9 cellular contexts compared by ENCODE assay signal in the genomic region with DNA sequence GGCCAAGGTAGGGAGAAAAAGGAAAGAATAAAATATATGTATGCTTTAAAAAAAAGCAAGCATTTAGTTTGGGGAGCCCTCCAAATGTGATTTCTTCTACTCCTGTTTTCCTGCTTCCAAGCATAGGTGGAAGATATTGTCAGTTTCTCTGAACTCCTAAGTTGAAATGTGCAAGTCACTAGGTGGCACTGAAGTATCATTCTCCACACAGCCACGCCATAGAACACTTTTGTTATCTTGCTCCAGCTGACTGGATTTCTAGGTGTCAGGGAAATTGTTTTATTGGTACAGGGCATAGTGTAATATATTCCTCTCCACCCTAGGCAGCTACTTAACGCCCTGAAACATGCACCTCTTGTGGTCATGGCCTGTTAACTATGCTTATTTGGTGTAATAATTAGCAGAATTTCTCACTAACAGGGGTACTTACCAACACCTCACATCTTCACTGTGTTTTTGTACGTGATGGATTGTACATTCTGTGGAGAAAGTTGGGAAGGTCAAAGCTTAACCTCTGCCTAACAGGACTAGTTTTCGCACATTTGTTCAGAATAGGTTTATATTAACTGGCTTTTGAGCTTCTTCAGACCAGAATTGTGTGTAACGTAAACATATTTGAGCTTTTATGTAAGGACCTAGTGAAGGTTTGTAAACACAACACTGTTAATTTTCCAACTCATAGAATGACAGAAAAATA.
DNase-seq lines count a peak whose midpoint lies in the region; ATAC-seq and FAIRE-seq lines count a peak whose summit lies in the region.
"Had no signal": no experiment of that assay in that cellular context is flagged by ENCODE, and none has a peak within 500 bp of the region (broad histone marks: within the 10 kb centered on the region; RNA-seq: fewer than 3 reads in every experiment).

No MANE protein-coding gene starts in this region.

- H3K27ac ChIP-seq in caudate nucleus (ENCODE audit: low read depth, low read length), result peak overlapping the region; percentile 49

- intact Hi-C loops in activated CD4-positive, alpha-beta T cell treated with anti-CD3 and anti-CD28 coated beads, Interleukin-2, amount 10 ng/mL, durations not matched to agents 24 days and 14 days (cut with micrococcal nuclease), result loop anchor here (5.0 to 10.0 kb wide), 2 partner anchors 92 to 514 kb away; partner anchors contain the start of gene IRX3

- peaks cover 21% of the 10 kb centered on the region for H3K4me1 Mint-ChIP-seq in activated CD4-positive, alpha-beta T cell treated with anti-CD3 and anti-CD28 coated beads, Interleukin-2, amount 10 ng/mL, durations not matched to agents 24 days and 14 days

- peak; percentile 75 for DNase-seq in activated CD4-positive, alpha-beta T cell treated with anti-CD3 and anti-CD28 coated beads, Interleukin-2, amount 10 ng/mL, durations not matched to agents 24 days and 14 days
- no peak for DNase-seq in activated CD4-positive, alpha-beta T cell treated with anti-CD3 and anti-CD28 coated beads, Interleukin-2, amount 50 U/mL, for 48 hours
- DNase-seq in NCI-H526 treated with DMSO at 0.1 percent for 48 hours (lab: John Stamatoyannopoulos, UW) (peak; percentile 61), caudate nucleus (lab: John Stamatoyannopoulos, UW) (peak in 22 of 61 donors; percentile 1 to 61 (median 13)), left lobe of liver (ENCODE audit: low spot score) (no peak), urothelium cell line (ENCODE audit: low spot score) (peak; percentile 53), OCI-M2 (lab: John Stamatoyannopoulos, UW; ENCODE audit: unreplicated experiment) (no peak)

- no peak overlapping the region for H3K4me3 Mint-ChIP-seq in activated CD4-positive, alpha-beta T cell treated with anti-CD3 and anti-CD28 coated beads, Interleukin-2, amount 10 ng/mL, durations not matched to agents 24 days and 14 days

- H3K27me3 Mint-ChIP-seq in activated CD4-positive, alpha-beta T cell treated with anti-CD3 and anti-CD28 coated beads, Interleukin-2, amount 10 ng/mL, durations not matched to agents 24 days and 14 days, result no peaks in the 10 kb centered on the region

- FAIRE-seq in urothelium cell line (lab: Jason Lieb, UNC), result no peak

- H3K36me3 Mint-ChIP-seq in activated CD4-positive, alpha-beta T cell treated with anti-CD3 and anti-CD28 coated beads, Interleukin-2, amount 10 ng/mL, durations not matched to agents 24 days and 14 days (ENCODE audit: low read depth), result no peaks in the 10 kb centered on the region
- H3K36me3 Mint-ChIP-seq: activated naive CD4-positive, alpha-beta T cell treated with anti-CD3 and anti-CD28 coated beads, Interleukin-2, amount 50 U/mL, for 72 hours had no signal

- H3K9me3 Mint-ChIP-seq in activated CD4-positive, alpha-beta T cell treated with anti-CD3 and anti-CD28 coated beads, Interleukin-2, amount 10 ng/mL, durations not matched to agents 24 days and 14 days, result no peaks in the 10 kb centered on the region
- H3K9me3 Mint-ChIP-seq: activated naive CD4-positive, alpha-beta T cell treated with anti-CD3 and anti-CD28 coated beads, Interleukin-2, amount 50 U/mL, for 72 hours had no signal

- no peak overlapping the region for H3K27ac Mint-ChIP-seq in activated CD4-positive, alpha-beta T cell treated with anti-CD3 and anti-CD28 coated beads, Interleukin-2, amount 10 ng/mL, durations not matched to agents 24 days and 14 days
- H3K27ac Mint-ChIP-seq: activated naive CD4-positive, alpha-beta T cell treated with anti-CD3 and anti-CD28 coated beads, Interleukin-2, amount 50 U/mL, for 72 hours had no signal

- ATAC-seq in HG03342 (IDR thresholded peaks at IDR 0.05; ENCODE audit: unreplicated experiment) (peak; percentile 50), left lobe of liver (peak; percentile 92)

Comparison
In these comparisons a context has a peak if more than half of its experiments do, and no peak if none do; other contexts are left out.
1. DNase-seq: peak in activated CD4-positive, alpha-beta T cell treated with anti-CD3 and anti-CD28 coated beads, Interleukin-2, amount 10 ng/mL, durations not matched to agents 24 days and 14 days (single experiment), NCI-H526 treated with DMSO at 0.1 percent for 48 hours (single experiment) and urothelium cell line (single experiment); none in activated CD4-positive, alpha-beta T cell treated with anti-CD3 and anti-CD28 coated beads, Interleukin-2, amount 50 U/mL, for 48 hours (0 of 2), left lobe of liver (single experiment) and OCI-M2 (single experiment).